In genomic region chr20:48458601-48459385, GRCh38 we compare ENCODE assay signal across 1 cellular context.
TF ChIP-seq lines count a peak whose summit lies in the region.

No MANE protein-coding gene starts in this region.

TF ChIP-seq in H1, 55 proteins besides CTCF, POLR2A, EP300 and RAD21 (continued from another document):
- TF ChIP-seq, protein P1, sequence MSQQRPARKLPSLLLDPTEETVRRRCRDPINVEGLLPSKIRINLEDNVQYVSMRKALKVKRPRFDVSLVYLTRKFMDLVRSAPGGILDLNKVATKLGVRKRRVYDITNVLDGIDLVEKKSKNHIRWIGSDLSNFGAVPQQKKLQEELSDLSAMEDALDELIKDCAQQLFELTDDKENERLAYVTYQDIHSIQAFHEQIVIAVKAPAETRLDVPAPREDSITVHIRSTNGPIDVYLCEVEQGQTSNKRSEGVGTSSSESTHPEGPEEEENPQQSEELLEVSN (IDR thresholded peaks at IDR 0.05) = no peak
- no peak for TF ChIP-seq RNF2 (IDR thresholded peaks at IDR 0.05; ENCODE audit: borderline replicate concordance, low read depth, low read length, missing control alignments, poor library complexity, severe bottlenecking)
- no peak for TF ChIP-seq RFX5 (IDR thresholded peaks at IDR 0.05; ENCODE audit: borderline replicate concordance, low read depth, low read length)
- TF ChIP-seq YY1 (IDR thresholded peaks at IDR 0.05; ENCODE audit: low read depth, low read length) = no peak
- TF ChIP-seq BCL11A (IDR thresholded peaks at IDR 0.05; ENCODE audit: low read depth in 2 of 2, low read length in 2 of 2) = no peak
